In the genomic region with DNA sequence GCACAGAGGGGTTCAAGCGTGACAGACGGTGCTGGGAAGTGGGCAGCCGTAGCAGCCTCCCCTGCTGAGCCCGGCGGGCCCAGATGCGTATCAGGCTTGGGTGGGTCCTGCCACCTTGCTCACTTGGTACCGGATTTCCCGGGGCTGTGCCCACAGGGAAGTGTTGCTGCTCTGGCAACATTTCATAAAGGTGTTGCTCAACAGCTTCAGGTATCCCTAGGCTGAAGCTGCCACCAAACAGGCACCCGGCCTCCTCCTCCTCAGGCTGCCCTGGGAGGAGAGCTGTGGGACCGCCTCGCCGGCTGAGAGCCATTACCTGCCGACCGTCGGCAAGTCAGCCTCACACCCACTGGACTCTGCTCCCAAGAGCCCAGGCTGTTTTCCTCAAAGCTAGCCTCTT, we compare ENCODE assay signal across 13 cellular contexts. TPM values are rescaled to one million over a fixed set of nuclear protein-coding genes. Genes with fewer than 3 reads are reported as not detected.
"Had no signal": no experiment of that assay in that cellular context is flagged by ENCODE, and none has a peak within 500 bp of the region (broad histone marks: within the 10 kb centered on the region; RNA-seq: fewer than 3 reads in every experiment).

No MANE protein-coding gene starts in this region.

- H3K9me3 Mint-ChIP-seq: activated naive CD8-positive, alpha-beta T cell treated with anti-CD3 and anti-CD28 coated beads, Interleukin-2, amount 10 ng/mL, durations not matched to agents 7 days and 5 days; nephron progenitor cell had no signal

- H3K27ac ChIP-seq: ascending aorta, cardiac muscle cell, coronary artery, gastrocnemius medialis, thyroid gland had no signal

- FAIRE-seq: kidney had no signal

- H3K27ac Mint-ChIP-seq: activated naive CD8-positive, alpha-beta T cell treated with anti-CD3 and anti-CD28 coated beads, Interleukin-2, amount 10 ng/mL, durations not matched to agents 7 days and 5 days had no signal

- H3K9me3 ChIP-seq: ascending aorta, gastrocnemius medialis, ovary, thyroid gland had no signal

- H3K36me3 ChIP-seq: ovary had no signal

- H3K4me3 Mint-ChIP-seq: activated naive CD8-positive, alpha-beta T cell treated with anti-CD3 and anti-CD28 coated beads, Interleukin-2, amount 10 ng/mL, durations not matched to agents 7 days and 5 days; nephron progenitor cell had no signal

- H3K4me3 ChIP-seq: ascending aorta, cardiac muscle cell, coronary artery, gastrocnemius medialis, ovary, thyroid gland had no signal

- H3K4me1 ChIP-seq: ascending aorta, gastrocnemius medialis had no signal

- ATAC-seq: gastrocnemius medialis had no signal

- DNase-seq: activated gamma-delta T cell; activated naive CD8-positive, alpha-beta T cell treated with anti-CD3 and anti-CD28 coated beads, Interleukin-2, amount 10 ng/mL, durations not matched to agents 7 days and 5 days; activated T-cell treated with anti-CD3 and anti-CD28 coated beads, Interleukin-2, amount 50 U/mL, for 1 hour; effector CD4-positive, alpha-beta T cell; gastrocnemius medialis; kidney; nephron progenitor cell; SIG-M5; thyroid gland had no signal

- H3K27me3 ChIP-seq: ascending aorta, cardiac muscle cell, gastrocnemius medialis, ovary, thyroid gland had no signal

- H3K27me3 Mint-ChIP-seq: activated naive CD8-positive, alpha-beta T cell treated with anti-CD3 and anti-CD28 coated beads, Interleukin-2, amount 10 ng/mL, durations not matched to agents 7 days and 5 days had no signal

RNA-seq across cellular contexts. Expression of gene TUBB2B, which starts 42.8 kb away (rescaled TPM):
- total RNA-seq: activated naive CD8-positive, alpha-beta T cell treated with anti-CD3 and anti-CD28 coated beads, Interleukin-2, amount 10 ng/mL, durations not matched to agents 7 days and 5 days; ascending aorta had no signal
